26 cellular contexts compared by ENCODE assay signal in the genomic region with DNA sequence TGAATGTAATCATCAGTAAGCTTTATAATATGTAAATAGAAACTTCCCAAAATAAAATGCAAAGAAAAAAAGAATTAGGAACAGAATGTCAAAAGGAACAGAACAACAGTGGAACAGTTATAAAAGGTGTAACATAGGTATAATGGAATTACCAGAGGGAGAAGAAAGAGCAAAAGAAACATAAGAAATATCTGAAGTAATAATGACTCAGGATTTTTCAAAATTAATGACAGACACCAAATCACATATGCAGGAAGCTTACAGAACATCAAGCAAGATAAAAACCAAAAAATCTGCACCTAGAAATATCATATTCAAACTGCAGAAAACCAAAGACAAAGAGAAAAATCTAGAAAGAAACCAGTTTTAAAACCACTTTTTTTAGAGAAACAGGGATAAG. TPM values are rescaled to one million over a fixed set of nuclear protein-coding genes. Genes with fewer than 3 reads are reported as not detected.
A peak's percentile ranks its signal among the peaks of the same experiment; 100 is the strongest.
DNase-seq lines count a peak whose midpoint lies in the region; ATAC-seq, FAIRE-seq and TF ChIP-seq lines count a peak whose summit lies in the region.
"Had no signal": no experiment of that assay in that cellular context is flagged by ENCODE, and none has a peak within 500 bp of the region (broad histone marks: within the 10 kb centered on the region; RNA-seq: fewer than 3 reads in every experiment).

No MANE protein-coding gene starts in this region.

- no peaks in the 10 kb centered on the region for H3K27me3 ChIP-seq in small intestine (ENCODE audit: control insufficient read depth in 2 of 2, insufficient read depth in 2 of 2, low read length in 2 of 2)
- H3K27me3 ChIP-seq: BLaER1, SJCRH30 had no signal

- CTCF ChIA-PET in HEK293 (lab: Yijun Ruan, JAX), result interaction anchor here (0.7 to 1.5 kb wide), 2 partner anchors 9 to 73 kb away, joined by 3 read pairs; no protein-coding TSS in a partner anchor
- CTCF ChIA-PET in T-cell (lab: Charles Lee), result interaction anchor here in 1 of 2 donors (0.9 to 2.1 kb wide), 2 partner anchors 36 to 37 kb away, joined by 3 to 4 read pairs; partner anchors contain the start of gene TMEM116
- CTCF ChIA-PET in activated CD4-positive, alpha-beta T cell treated with anti-CD3 and anti-CD28 coated beads for 36 hours (lab: Charles Lee), result no interaction called here

- peak overlapping the region; percentile 25 to 79 for H3K27ac Mint-ChIP-seq in activated naive CD4-positive, alpha-beta T cell treated with anti-CD3 and anti-CD28 coated beads, Interleukin-2, amount 50 U/mL, for 72 hours
- peak overlapping the region; percentile 38 to 64 for H3K27ac Mint-ChIP-seq in T-cell
- H3K27ac Mint-ChIP-seq in activated CD4-positive, alpha-beta T cell treated with anti-CD3 and anti-CD28 coated beads for 36 hours, result no peak overlapping the region
- H3K27ac Mint-ChIP-seq: CD4-positive, alpha-beta T cell had no signal

- POLR2A ChIA-PET in HEK293 (lab: Yijun Ruan, JAX) (no interaction called here), T-cell (lab: Charles Lee) (interaction anchor here in 1 of 2 donors (0.6 kb wide), 1 partner anchor 110 kb away, joined by 6 read pairs; no protein-coding TSS in a partner anchor)
- POLR2A ChIA-PET in activated CD4-positive, alpha-beta T cell treated with anti-CD3 and anti-CD28 coated beads for 36 hours (lab: Charles Lee), result no interaction called here

- no peak for DNase-seq in activated naive CD4-positive, alpha-beta T cell treated with anti-CD3 and anti-CD28 coated beads, Interleukin-2, amount 50 U/mL, for 72 hours (ENCODE audit: low spot score in 2 of 2)
- DNase-seq in activated naive CD4-positive, alpha-beta T cell treated with Interleukin-2 at 50 U/mL for 16 hours, result no peak
- no peak for DNase-seq in T-cell
- DNase-seq in small intestine, result no peak
- DNase-seq in activated CD4-positive, alpha-beta T cell treated with anti-CD3 and anti-CD28 coated beads for 36 hours, result no peak
- DNase-seq: ACHN; Calu3; CD4-positive, alpha-beta T cell; DMS153; NCI-H1105; NCI-H146; NCI-H2029 treated with DMSO at 0.1 percent for 48 hours; NCI-H2171; NCI-H345; NCI-H524; NCI-H774; SJCRH30 had no signal

- H3K4me3 ChIP-seq in HEK293 (ENCODE audit: low read depth, low read length) (no peak overlapping the region), small intestine (ENCODE audit: low read depth in 1 of 2, low read length in 2 of 2) (no peak overlapping the region)
- H3K4me3 ChIP-seq: BLaER1, SJCRH30 had no signal

- H3K36me3 ChIP-seq in HEK293 (ENCODE audit: control insufficient read depth in 2 of 2, insufficient read depth in 1 of 2, low read length in 2 of 2) (no peaks in the 10 kb centered on the region), small intestine (ENCODE audit: control insufficient read depth in 2 of 2, insufficient read depth in 2 of 2, low read length in 2 of 2) (peaks cover 0 to 2% of the 10 kb centered on the region in 2 donors)
- H3K36me3 ChIP-seq: SJCRH30 had no signal

- H3K27ac ChIP-seq in HEK293 (ENCODE audit: extremely low read depth, low read depth, low read length) (no peak overlapping the region), small intestine (ENCODE audit: low read depth in 1 of 2, low read length in 1 of 2) (no peak overlapping the region)
- H3K27ac ChIP-seq: BLaER1, KMS-11, SJCRH30 had no signal

- intact Hi-C loops in activated CD4-positive, alpha-beta T cell treated with anti-CD3 and anti-CD28 coated beads for 36 hours (cut with DNase I, micrococcal nuclease), result no loop called here

- FAIRE-seq in small intestine (lab: Jason Lieb, UNC), result peak; percentile 86
- FAIRE-seq: GM19239, HTR-8/SVneo, RCC 7860 had no signal

- H3K4me1 ChIP-seq in HEK293 (ENCODE audit: control insufficient read depth, insufficient read depth, low read length) (0 out of 2 replicates have a peak, but pooled peaks cover 2% of the 10 kb centered on the region), small intestine (ENCODE audit: control insufficient read depth in 2 of 2, insufficient read depth in 1 of 2, low read depth in 1 of 2, low read length in 1 of 2) (no peaks in the 10 kb centered on the region)
- H3K4me1 ChIP-seq: SJCRH30 had no signal

- H3K9me3 Mint-ChIP-seq in activated naive CD4-positive, alpha-beta T cell treated with anti-CD3 and anti-CD28 coated beads, Interleukin-2, amount 50 U/mL, for 72 hours, result no peaks in the 10 kb centered on the region
- no peaks in the 10 kb centered on the region for H3K9me3 Mint-ChIP-seq in T-cell
- no peaks in the 10 kb centered on the region for H3K9me3 Mint-ChIP-seq in activated CD4-positive, alpha-beta T cell treated with anti-CD3 and anti-CD28 coated beads for 36 hours (ENCODE audit: low read depth)
- H3K9me3 Mint-ChIP-seq: CD4-positive, alpha-beta T cell had no signal

- H3K9me3 ChIP-seq in HEK293 (ENCODE audit: control insufficient read depth, insufficient read depth, low read depth, low read length) (no peaks in the 10 kb centered on the region), small intestine (ENCODE audit: control insufficient read depth, low read depth) (no peaks in the 10 kb centered on the region)
- H3K9me3 ChIP-seq: SJCRH30 had no signal

- no peak overlapping the region for H3K4me3 Mint-ChIP-seq in T-cell
- no peak overlapping the region for H3K4me3 Mint-ChIP-seq in activated CD4-positive, alpha-beta T cell treated with anti-CD3 and anti-CD28 coated beads for 36 hours
- H3K4me3 Mint-ChIP-seq: CD4-positive, alpha-beta T cell had no signal

- no peaks in the 10 kb centered on the region for H3K36me3 Mint-ChIP-seq in activated naive CD4-positive, alpha-beta T cell treated with anti-CD3 and anti-CD28 coated beads, Interleukin-2, amount 50 U/mL, for 72 hours
- peaks cover 33% of the 10 kb centered on the region for H3K36me3 Mint-ChIP-seq in T-cell
- H3K36me3 Mint-ChIP-seq in activated CD4-positive, alpha-beta T cell treated with anti-CD3 and anti-CD28 coated beads for 36 hours (ENCODE audit: low read depth), result no peaks in the 10 kb centered on the region

- H3K27me3 Mint-ChIP-seq in T-cell, result no peaks in the 10 kb centered on the region
- no peaks in the 10 kb centered on the region for H3K27me3 Mint-ChIP-seq in activated CD4-positive, alpha-beta T cell treated with anti-CD3 and anti-CD28 coated beads for 36 hours
- H3K27me3 Mint-ChIP-seq: CD4-positive, alpha-beta T cell had no signal

- no peak for ATAC-seq in activated naive CD4-positive, alpha-beta T cell treated with anti-CD3 and anti-CD28 coated beads, Interleukin-2, amount 50 U/mL, for 72 hours
- ATAC-seq in T-cell (replicated peaks in 1 of 4) (no peak), GM19324 (IDR thresholded peaks at IDR 0.05; ENCODE audit: low FRiP score, unreplicated experiment) (no peak), HG02840 (IDR thresholded peaks at IDR 0.05; ENCODE audit: low FRiP score, unreplicated experiment) (no peak)
- ATAC-seq in activated CD4-positive, alpha-beta T cell treated with anti-CD3 and anti-CD28 coated beads for 36 hours, result no peak
- ATAC-seq: HCT116 had no signal

- no peak for TF ChIP-seq CTCF in HEK293 (tag by site-specific recombination; IDR thresholded peaks at IDR 0.05)

- H3K4me1 Mint-ChIP-seq in T-cell, result peaks cover 35 to 53% (median 38%) of the 10 kb centered on the region in 3 donors
- H3K4me1 Mint-ChIP-seq in activated CD4-positive, alpha-beta T cell treated with anti-CD3 and anti-CD28 coated beads for 36 hours, result peaks cover 12% of the 10 kb centered on the region

TF ChIP-seq in HEK293, 187 proteins besides CTCF, POLR2A, EP300 and RAD21 (continues in another document):
- TF ChIP-seq ZNF701 (tag by site-specific recombination; IDR thresholded peaks at IDR 0.05) (no peak), ZNF843 (tag by site-specific recombination; IDR thresholded peaks at IDR 0.05) (no peak), ZNF248 (tag by site-specific recombination; IDR thresholded peaks at IDR 0.05) (no peak), ZNF133 (tag by site-specific recombination; IDR thresholded peaks at IDR 0.05) (peak; percentile 98), ZNF558 (tag by site-specific recombination; IDR thresholded peaks at IDR 0.05) (peak; percentile 79), ZNF324 (tag by site-specific recombination; IDR thresholded peaks at IDR 0.05) (no peak)
- TF ChIP-seq, protein P1, sequence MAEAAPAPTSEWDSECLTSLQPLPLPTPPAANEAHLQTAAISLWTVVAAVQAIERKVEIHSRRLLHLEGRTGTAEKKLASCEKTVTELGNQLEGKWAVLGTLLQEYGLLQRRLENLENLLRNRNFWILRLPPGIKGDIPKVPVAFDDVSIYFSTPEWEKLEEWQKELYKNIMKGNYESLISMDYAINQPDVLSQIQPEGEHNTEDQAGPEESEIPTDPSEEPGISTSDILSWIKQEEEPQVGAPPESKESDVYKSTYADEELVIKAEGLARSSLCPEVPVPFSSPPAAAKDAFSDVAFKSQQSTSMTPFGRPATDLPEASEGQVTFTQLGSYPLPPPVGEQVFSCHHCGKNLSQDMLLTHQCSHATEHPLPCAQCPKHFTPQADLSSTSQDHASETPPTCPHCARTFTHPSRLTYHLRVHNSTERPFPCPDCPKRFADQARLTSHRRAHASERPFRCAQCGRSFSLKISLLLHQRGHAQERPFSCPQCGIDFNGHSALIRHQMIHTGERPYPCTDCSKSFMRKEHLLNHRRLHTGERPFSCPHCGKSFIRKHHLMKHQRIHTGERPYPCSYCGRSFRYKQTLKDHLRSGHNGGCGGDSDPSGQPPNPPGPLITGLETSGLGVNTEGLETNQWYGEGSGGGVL (tag by site-specific recombination; IDR thresholded peaks at IDR 0.05), result no peak

RNA-seq across cellular contexts. Expression of gene TMEM116, which starts 36.1 kb away (rescaled TPM):
- 10 to 100 TPM; 16.9 to 18.5 TPM for total RNA-seq in activated naive CD4-positive, alpha-beta T cell treated with anti-CD3 and anti-CD28 coated beads, Interleukin-2, amount 50 U/mL, for 72 hours
- 10 to 100 TPM; 16.0 to 27.2 (median 25.8) TPM for total RNA-seq in T-cell
- 10 to 100 TPM in 1 of 3 donors, 1 to 10 TPM in 2; 6.7 to 14.1 (median 8.1) TPM for polyA plus RNA-seq in small intestine
- total RNA-seq in activated CD4-positive, alpha-beta T cell treated with anti-CD3 and anti-CD28 coated beads for 36 hours, result 10 to 100 TPM; 11.2 to 12.5 TPM

RNA-seq across cellular contexts. Expression of gene ERP29, which starts 36.4 kb away (rescaled TPM):
- 10 to 100 TPM; 78.9 to 95.1 TPM for total RNA-seq in activated naive CD4-positive, alpha-beta T cell treated with anti-CD3 and anti-CD28 coated beads, Interleukin-2, amount 50 U/mL, for 72 hours
- total RNA-seq in T-cell, result 100 to 1,000 TPM; 114 to 175 (median 158) TPM
- 100 to 1,000 TPM in 2 of 3 donors, 10 to 100 TPM in 1; 64.9 to 213 (median 113) TPM for polyA plus RNA-seq in small intestine
- total RNA-seq in activated CD4-positive, alpha-beta T cell treated with anti-CD3 and anti-CD28 coated beads for 36 hours, result 10 to 100 TPM; 79.7 to 87.3 TPM
